ENCODE assay signal across 1 cellular context in genomic region chr5:30650311-30650710, GRCh38.
TF ChIP-seq lines count a peak whose summit lies in the region.

No MANE protein-coding gene starts in this region.

TF ChIP-seq in GM23338, 12 proteins besides CTCF, POLR2A, EP300 and RAD21 (continued from another document):
- TF ChIP-seq REST (IDR thresholded peaks at IDR 0.05; ENCODE audit: unreplicated experiment) (no peak), ZNF462 (CRISPR knock-in tag; IDR thresholded peaks at IDR 0.05) (no peak), NANOG (IDR thresholded peaks at IDR 0.05; ENCODE audit: borderline replicate concordance) (no peak)
